ENCODE assay signal across 2 cellular contexts in genomic region chr3:66210687-66211295, GRCh38.
TF ChIP-seq lines count a peak whose summit lies in the region.

No MANE protein-coding gene starts in this region.

TF ChIP-seq in GM23338, 12 proteins besides CTCF, POLR2A, EP300 and RAD21:
- TF ChIP-seq, protein P1, sequence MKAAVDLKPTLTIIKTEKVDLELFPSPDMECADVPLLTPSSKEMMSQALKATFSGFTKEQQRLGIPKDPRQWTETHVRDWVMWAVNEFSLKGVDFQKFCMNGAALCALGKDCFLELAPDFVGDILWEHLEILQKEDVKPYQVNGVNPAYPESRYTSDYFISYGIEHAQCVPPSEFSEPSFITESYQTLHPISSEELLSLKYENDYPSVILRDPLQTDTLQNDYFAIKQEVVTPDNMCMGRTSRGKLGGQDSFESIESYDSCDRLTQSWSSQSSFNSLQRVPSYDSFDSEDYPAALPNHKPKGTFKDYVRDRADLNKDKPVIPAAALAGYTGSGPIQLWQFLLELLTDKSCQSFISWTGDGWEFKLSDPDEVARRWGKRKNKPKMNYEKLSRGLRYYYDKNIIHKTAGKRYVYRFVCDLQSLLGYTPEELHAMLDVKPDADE (IDR thresholded peaks at IDR 0.05) = no peak
- TF ChIP-seq STAT1 (IDR thresholded peaks at IDR 0.05; ENCODE audit: unreplicated experiment) = no peak
- TF ChIP-seq CREB1 (CRISPR knock-in tag; IDR thresholded peaks at IDR 0.05; ENCODE audit: low read depth) = no peak
- TF ChIP-seq POLR2AphosphoS5 (IDR thresholded peaks at IDR 0.05; ENCODE audit: low read depth) = no peak
- TF ChIP-seq NANOG (IDR thresholded peaks at IDR 0.05; ENCODE audit: borderline replicate concordance) = no peak
- TF ChIP-seq EZH2 (IDR thresholded peaks at IDR 0.05; ENCODE audit: low read depth, unreplicated experiment) = no peak
- TF ChIP-seq, protein P2, sequence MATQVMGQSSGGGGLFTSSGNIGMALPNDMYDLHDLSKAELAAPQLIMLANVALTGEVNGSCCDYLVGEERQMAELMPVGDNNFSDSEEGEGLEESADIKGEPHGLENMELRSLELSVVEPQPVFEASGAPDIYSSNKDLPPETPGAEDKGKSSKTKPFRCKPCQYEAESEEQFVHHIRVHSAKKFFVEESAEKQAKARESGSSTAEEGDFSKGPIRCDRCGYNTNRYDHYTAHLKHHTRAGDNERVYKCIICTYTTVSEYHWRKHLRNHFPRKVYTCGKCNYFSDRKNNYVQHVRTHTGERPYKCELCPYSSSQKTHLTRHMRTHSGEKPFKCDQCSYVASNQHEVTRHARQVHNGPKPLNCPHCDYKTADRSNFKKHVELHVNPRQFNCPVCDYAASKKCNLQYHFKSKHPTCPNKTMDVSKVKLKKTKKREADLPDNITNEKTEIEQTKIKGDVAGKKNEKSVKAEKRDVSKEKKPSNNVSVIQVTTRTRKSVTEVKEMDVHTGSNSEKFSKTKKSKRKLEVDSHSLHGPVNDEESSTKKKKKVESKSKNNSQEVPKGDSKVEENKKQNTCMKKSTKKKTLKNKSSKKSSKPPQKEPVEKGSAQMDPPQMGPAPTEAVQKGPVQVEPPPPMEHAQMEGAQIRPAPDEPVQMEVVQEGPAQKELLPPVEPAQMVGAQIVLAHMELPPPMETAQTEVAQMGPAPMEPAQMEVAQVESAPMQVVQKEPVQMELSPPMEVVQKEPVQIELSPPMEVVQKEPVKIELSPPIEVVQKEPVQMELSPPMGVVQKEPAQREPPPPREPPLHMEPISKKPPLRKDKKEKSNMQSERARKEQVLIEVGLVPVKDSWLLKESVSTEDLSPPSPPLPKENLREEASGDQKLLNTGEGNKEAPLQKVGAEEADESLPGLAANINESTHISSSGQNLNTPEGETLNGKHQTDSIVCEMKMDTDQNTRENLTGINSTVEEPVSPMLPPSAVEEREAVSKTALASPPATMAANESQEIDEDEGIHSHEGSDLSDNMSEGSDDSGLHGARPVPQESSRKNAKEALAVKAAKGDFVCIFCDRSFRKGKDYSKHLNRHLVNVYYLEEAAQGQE (IDR thresholded peaks at IDR 0.05; ENCODE audit: unreplicated experiment) = no peak
- no peak for TF ChIP-seq ZNF331 (CRISPR knock-in tag; IDR thresholded peaks at IDR 0.05; ENCODE audit: low read depth)
- TF ChIP-seq JUNB (IDR thresholded peaks at IDR 0.05; ENCODE audit: unreplicated experiment) = no peak
- TF ChIP-seq, protein P3, sequence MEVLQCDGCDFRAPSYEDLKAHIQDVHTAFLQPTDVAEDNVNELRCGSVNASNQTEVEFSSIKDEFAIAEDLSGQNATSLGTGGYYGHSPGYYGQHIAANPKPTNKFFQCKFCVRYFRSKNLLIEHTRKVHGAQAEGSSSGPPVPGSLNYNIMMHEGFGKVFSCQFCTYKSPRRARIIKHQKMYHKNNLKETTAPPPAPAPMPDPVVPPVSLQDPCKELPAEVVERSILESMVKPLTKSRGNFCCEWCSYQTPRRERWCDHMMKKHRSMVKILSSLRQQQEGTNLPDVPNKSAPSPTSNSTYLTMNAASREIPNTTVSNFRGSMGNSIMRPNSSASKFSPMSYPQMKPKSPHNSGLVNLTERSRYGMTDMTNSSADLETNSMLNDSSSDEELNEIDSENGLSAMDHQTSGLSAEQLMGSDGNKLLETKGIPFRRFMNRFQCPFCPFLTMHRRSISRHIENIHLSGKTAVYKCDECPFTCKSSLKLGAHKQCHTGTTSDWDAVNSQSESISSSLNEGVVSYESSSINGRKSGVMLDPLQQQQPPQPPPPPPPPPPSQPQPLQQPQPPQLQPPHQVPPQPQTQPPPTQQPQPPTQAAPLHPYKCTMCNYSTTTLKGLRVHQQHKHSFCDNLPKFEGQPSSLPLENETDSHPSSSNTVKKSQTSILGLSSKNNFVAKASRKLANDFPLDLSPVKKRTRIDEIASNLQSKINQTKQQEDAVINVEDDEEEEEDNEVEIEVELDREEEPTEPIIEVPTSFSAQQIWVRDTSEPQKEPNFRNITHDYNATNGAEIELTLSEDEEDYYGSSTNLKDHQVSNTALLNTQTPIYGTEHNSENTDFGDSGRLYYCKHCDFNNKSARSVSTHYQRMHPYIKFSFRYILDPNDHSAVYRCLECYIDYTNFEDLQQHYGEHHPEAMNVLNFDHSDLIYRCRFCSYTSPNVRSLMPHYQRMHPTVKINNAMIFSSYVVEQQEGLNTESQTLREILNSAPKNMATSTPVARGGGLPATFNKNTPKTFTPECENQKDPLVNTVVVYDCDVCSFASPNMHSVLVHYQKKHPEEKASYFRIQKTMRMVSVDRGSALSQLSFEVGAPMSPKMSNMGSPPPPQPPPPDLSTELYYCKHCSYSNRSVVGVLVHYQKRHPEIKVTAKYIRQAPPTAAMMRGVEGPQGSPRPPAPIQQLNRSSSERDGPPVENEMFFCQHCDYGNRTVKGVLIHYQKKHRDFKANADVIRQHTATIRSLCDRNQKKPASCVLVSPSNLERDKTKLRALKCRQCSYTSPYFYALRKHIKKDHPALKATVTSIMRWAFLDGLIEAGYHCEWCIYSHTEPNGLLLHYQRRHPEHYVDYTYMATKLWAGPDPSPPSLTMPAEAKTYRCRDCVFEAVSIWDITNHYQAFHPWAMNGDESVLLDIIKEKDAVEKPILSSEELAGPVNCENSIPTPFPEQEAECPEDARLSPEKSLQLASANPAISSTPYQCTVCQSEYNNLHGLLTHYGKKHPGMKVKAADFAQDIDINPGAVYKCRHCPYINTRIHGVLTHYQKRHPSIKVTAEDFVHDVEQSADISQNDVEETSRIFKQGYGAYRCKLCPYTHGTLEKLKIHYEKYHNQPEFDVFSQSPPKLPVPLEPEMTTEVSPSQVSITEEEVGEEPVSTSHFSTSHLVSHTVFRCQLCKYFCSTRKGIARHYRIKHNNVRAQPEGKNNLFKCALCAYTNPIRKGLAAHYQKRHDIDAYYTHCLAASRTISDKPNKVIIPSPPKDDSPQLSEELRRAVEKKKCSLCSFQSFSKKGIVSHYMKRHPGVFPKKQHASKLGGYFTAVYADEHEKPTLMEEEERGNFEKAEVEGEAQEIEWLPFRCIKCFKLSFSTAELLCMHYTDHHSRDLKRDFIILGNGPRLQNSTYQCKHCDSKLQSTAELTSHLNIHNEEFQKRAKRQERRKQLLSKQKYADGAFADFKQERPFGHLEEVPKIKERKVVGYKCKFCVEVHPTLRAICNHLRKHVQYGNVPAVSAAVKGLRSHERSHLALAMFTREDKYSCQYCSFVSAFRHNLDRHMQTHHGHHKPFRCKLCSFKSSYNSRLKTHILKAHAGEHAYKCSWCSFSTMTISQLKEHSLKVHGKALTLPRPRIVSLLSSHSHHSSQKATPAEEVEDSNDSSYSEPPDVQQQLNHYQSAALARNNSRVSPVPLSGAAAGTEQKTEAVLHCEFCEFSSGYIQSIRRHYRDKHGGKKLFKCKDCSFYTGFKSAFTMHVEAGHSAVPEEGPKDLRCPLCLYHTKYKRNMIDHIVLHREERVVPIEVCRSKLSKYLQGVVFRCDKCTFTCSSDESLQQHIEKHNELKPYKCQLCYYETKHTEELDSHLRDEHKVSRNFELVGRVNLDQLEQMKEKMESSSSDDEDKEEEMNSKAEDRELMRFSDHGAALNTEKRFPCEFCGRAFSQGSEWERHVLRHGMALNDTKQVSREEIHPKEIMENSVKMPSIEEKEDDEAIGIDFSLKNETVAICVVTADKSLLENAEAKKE (CRISPR knock-in tag; IDR thresholded peaks at IDR 0.05) = no peak
- no peak for TF ChIP-seq EZH2phosphoT487 (IDR thresholded peaks at IDR 0.05; ENCODE audit: unreplicated experiment)
- no peak for TF ChIP-seq ZNF114 (CRISPR knock-in tag; IDR thresholded peaks at IDR 0.05)

TF ChIP-seq in GM12878, 131 proteins besides CTCF, POLR2A, EP300 and RAD21:
- TF ChIP-seq, protein P4, sequence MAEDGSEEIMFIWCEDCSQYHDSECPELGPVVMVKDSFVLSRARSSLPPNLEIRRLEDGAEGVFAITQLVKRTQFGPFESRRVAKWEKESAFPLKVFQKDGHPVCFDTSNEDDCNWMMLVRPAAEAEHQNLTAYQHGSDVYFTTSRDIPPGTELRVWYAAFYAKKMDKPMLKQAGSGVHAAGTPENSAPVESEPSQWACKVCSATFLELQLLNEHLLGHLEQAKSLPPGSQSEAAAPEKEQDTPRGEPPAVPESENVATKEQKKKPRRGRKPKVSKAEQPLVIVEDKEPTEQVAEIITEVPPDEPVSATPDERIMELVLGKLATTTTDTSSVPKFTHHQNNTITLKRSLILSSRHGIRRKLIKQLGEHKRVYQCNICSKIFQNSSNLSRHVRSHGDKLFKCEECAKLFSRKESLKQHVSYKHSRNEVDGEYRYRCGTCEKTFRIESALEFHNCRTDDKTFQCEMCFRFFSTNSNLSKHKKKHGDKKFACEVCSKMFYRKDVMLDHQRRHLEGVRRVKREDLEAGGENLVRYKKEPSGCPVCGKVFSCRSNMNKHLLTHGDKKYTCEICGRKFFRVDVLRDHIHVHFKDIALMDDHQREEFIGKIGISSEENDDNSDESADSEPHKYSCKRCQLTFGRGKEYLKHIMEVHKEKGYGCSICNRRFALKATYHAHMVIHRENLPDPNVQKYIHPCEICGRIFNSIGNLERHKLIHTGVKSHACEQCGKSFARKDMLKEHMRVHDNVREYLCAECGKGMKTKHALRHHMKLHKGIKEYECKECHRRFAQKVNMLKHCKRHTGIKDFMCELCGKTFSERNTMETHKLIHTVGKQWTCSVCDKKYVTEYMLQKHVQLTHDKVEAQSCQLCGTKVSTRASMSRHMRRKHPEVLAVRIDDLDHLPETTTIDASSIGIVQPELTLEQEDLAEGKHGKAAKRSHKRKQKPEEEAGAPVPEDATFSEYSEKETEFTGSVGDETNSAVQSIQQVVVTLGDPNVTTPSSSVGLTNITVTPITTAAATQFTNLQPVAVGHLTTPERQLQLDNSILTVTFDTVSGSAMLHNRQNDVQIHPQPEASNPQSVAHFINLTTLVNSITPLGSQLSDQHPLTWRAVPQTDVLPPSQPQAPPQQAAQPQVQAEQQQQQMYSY (CRISPR knock-in tag; IDR thresholded peaks at IDR 0.05) = no peak
- TF ChIP-seq BCL3 (IDR thresholded peaks at IDR 0.05; ENCODE audit: borderline replicate concordance, insufficient read depth, low read depth, low read length, poor library complexity, severe bottlenecking) = peak; percentile 48
